Comparison of ENCODE assay signal across 35 cellular contexts in genomic region chr18:78788161-78788560, GRCh38.
"Had no signal": no experiment of that assay in that cellular context is flagged by ENCODE, and none has a peak within 500 bp of the region (broad histone marks: within the 10 kb centered on the region; RNA-seq: fewer than 3 reads in every experiment).

No MANE protein-coding gene starts in this region.

- ATAC-seq: activated CD4-positive, CD25-positive, alpha-beta regulatory T cell treated with anti-CD3 and anti-CD28 coated beads, Interleukin-2, amount 50 U/mL, for 24 hours; activated CD8-positive, alpha-beta T cell treated with anti-CD3 and anti-CD28 coated beads for 36 hours; activated naive CD4-positive, alpha-beta T cell treated with anti-CD3 and anti-CD28 coated beads, Interleukin-2, amount 50 U/mL, for 72 hours; activated T-cell treated with anti-CD3 and anti-CD28 coated beads, Interleukin-2, amount 50 U/mL, for 4 hours; activated T-helper 17 cell treated with anti-CD3 and anti-CD28 coated beads, Interleukin-2, amount 50 U/mL, for 72 hours; effector memory CD8-positive, alpha-beta T cell; foreskin keratinocyte; gastrocnemius medialis; T-helper 17 cell had no signal

- H3K9me3 ChIP-seq: adrenal gland, ascending aorta, breast epithelium, esophagus muscularis mucosa, gastrocnemius medialis, heart left ventricle had no signal

- H3K27me3 ChIP-seq: adrenal gland, ascending aorta, cardiac muscle cell, foreskin keratinocyte, gastrocnemius medialis had no signal

- H3K27ac Mint-ChIP-seq: activated B cell treated with CpG ODN at 0.5 μM for 24 hours; activated CD8-positive, alpha-beta T cell treated with anti-CD3 and anti-CD28 coated beads for 36 hours; activated naive CD4-positive, alpha-beta T cell treated with anti-CD3 and anti-CD28 coated beads, Interleukin-2, amount 10 ng/mL, durations not matched to agents 7 days and 5 days; activated naive CD4-positive, alpha-beta T cell treated with anti-CD3 and anti-CD28 coated beads, Interleukin-2, amount 50 U/mL, for 72 hours; activated T-helper 17 cell treated with anti-CD3 and anti-CD28 coated beads, Interleukin-2, amount 50 U/mL, for 72 hours; brain; effector memory CD8-positive, alpha-beta T cell; T-helper 17 cell; T-helper 2 cell treated with Interferon-gamma antibody and Interleukin-4, amounts not matched to agents 5 μg/mL and 100 μg/mL, for 36 hours had no signal

- H3K36me3 Mint-ChIP-seq: activated naive CD4-positive, alpha-beta T cell treated with anti-CD3 and anti-CD28 coated beads, Interleukin-2, amount 10 ng/mL, durations not matched to agents 7 days and 5 days; activated naive CD4-positive, alpha-beta T cell treated with anti-CD3 and anti-CD28 coated beads, Interleukin-2, amount 50 U/mL, for 72 hours; brain had no signal

- H3K36me3 ChIP-seq: adrenal gland, ascending aorta, breast epithelium, cardiac muscle cell, esophagus muscularis mucosa, gastrocnemius medialis, heart left ventricle, WERI-Rb-1 had no signal

- H3K4me1 Mint-ChIP-seq: activated B cell treated with CpG ODN at 0.5 μM for 24 hours; activated naive CD4-positive, alpha-beta T cell treated with anti-CD3 and anti-CD28 coated beads, Interleukin-2, amount 10 ng/mL, durations not matched to agents 7 days and 5 days; activated T-helper 17 cell treated with anti-CD3 and anti-CD28 coated beads, Interleukin-2, amount 50 U/mL, for 72 hours; brain; central memory CD8-positive, alpha-beta T cell; T-helper 17 cell had no signal

- H3K4me1 ChIP-seq: adrenal gland, breast epithelium, esophagus muscularis mucosa, foreskin keratinocyte, gastrocnemius medialis, heart left ventricle had no signal

- H3K27ac ChIP-seq: adrenal gland, ascending aorta, breast epithelium, cardiac muscle cell, esophagus muscularis mucosa, foreskin keratinocyte, gastrocnemius medialis, heart left ventricle, WERI-Rb-1 had no signal

- H3K4me3 Mint-ChIP-seq: activated B cell treated with CpG ODN at 0.5 μM for 24 hours; activated CD8-positive, alpha-beta T cell treated with anti-CD3 and anti-CD28 coated beads for 36 hours; activated naive CD4-positive, alpha-beta T cell treated with anti-CD3 and anti-CD28 coated beads, Interleukin-2, amount 10 ng/mL, durations not matched to agents 7 days and 5 days; activated T-cell treated with anti-CD3 and anti-CD28 coated beads, Interleukin-2, amount 50 U/mL, for 4 hours; activated T-helper 17 cell treated with anti-CD3 and anti-CD28 coated beads, Interleukin-2, amount 50 U/mL, for 72 hours; brain; central memory CD8-positive, alpha-beta T cell; effector memory CD8-positive, alpha-beta T cell; T-helper 17 cell; T-helper 2 cell treated with Interferon-gamma antibody and Interleukin-4, amounts not matched to agents 5 μg/mL and 100 μg/mL, for 36 hours had no signal

- H3K27me3 Mint-ChIP-seq: activated B cell treated with CpG ODN at 0.5 μM for 24 hours; activated CD8-positive, alpha-beta T cell treated with anti-CD3 and anti-CD28 coated beads for 36 hours; activated naive CD4-positive, alpha-beta T cell treated with anti-CD3 and anti-CD28 coated beads, Interleukin-2, amount 10 ng/mL, durations not matched to agents 7 days and 5 days; activated T-helper 17 cell treated with anti-CD3 and anti-CD28 coated beads, Interleukin-2, amount 50 U/mL, for 72 hours had no signal

- DNase-seq: activated B cell treated with CpG ODN at 0.5 μM for 24 hours; activated CD4-positive, alpha-beta T cell treated with anti-CD3 and anti-CD28 coated beads for 48 hours; activated CD4-positive, alpha-beta T cell treated with anti-CD3 and anti-CD28 coated beads, Interleukin-2, amount 50 U/mL, for 1 hour; activated CD4-positive, alpha-beta T cell treated with anti-CD3 and anti-CD28 coated beads, Interleukin-2, amount 50 U/mL, for 48 hours; activated CD8-positive, alpha-beta memory T cell treated with anti-CD3 and anti-CD28 coated beads for 24 hours; activated CD8-positive, alpha-beta T cell treated with anti-CD3 and anti-CD28 coated beads for 36 hours; activated gamma-delta T cell; activated naive CD4-positive, alpha-beta T cell; activated naive CD4-positive, alpha-beta T cell treated with anti-CD3 and anti-CD28 coated beads, Interleukin-2, amount 10 ng/mL, durations not matched to agents 7 days and 5 days; activated T-cell treated with anti-CD3 and anti-CD28 coated beads, Interleukin-2, amount 50 U/mL, for 4 hours; adrenal gland; amygdala; cortex of kidney; dermis blood vessel endothelial cell; effector CD4-positive, alpha-beta T cell; effector memory CD8-positive, alpha-beta T cell; erythroblast; foreskin keratinocyte; gastrocnemius medialis; glutamatergic neuron; T-helper 1 cell; T-helper 17 cell; T1000; WERI-Rb-1 had no signal

- H3K4me3 ChIP-seq: adrenal gland, ascending aorta, breast epithelium, cardiac muscle cell, esophagus muscularis mucosa, gastrocnemius medialis, heart left ventricle had no signal

- H3K9me3 Mint-ChIP-seq: activated CD8-positive, alpha-beta T cell treated with anti-CD3 and anti-CD28 coated beads for 36 hours; activated naive CD4-positive, alpha-beta T cell treated with anti-CD3 and anti-CD28 coated beads, Interleukin-2, amount 50 U/mL, for 72 hours; activated T-cell treated with anti-CD3 and anti-CD28 coated beads, Interleukin-2, amount 50 U/mL, for 4 hours; activated T-helper 17 cell treated with anti-CD3 and anti-CD28 coated beads, Interleukin-2, amount 50 U/mL, for 72 hours; central memory CD8-positive, alpha-beta T cell; effector memory CD8-positive, alpha-beta T cell; T-helper 2 cell treated with Interferon-gamma antibody and Interleukin-4, amounts not matched to agents 5 μg/mL and 100 μg/mL, for 36 hours had no signal
